1 cellular context compared by ENCODE assay signal in genomic region chr3:72303926-72304325, GRCh38.
TF ChIP-seq lines count a peak whose summit lies in the region.

No MANE protein-coding gene starts in this region.

TF ChIP-seq in liver, 16 proteins besides CTCF, POLR2A, EP300 and RAD21 (continued from another document):
- TF ChIP-seq REST (IDR thresholded peaks at IDR 0.05): peak; percentile 21
- TF ChIP-seq GABPA (IDR thresholded peaks at IDR 0.05 in 1 of 2, conservative IDR thresholded peaks at IDR 0.05 in 1 of 2): no peak
- TF ChIP-seq SP1 (IDR thresholded peaks at IDR 0.05): peak; percentile 38
- TF ChIP-seq NR2F2 (IDR thresholded peaks at IDR 0.05): peak; percentile 92
- TF ChIP-seq MAX (IDR thresholded peaks at IDR 0.05): no peak
